ENCODE assay signal across 11 cellular contexts in the genomic region with DNA sequence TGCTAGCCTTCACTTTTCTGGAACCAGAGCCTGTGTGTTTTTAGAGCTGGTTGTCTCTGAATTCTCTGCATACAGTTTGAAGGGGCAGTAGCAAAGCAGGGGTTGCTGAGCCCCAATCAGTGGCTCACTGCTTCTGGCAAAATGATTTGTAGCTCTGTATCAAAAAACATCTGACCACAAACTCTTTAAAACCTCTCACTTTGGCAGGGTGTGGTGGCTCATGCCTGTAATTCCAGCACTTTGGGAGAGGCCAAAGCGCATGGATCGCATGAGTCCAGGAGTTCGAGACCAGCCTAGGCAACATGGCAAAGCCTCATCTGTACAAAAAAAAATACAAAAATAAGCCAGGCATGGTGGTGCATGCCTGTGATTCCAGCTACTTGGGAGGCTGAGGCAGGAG. TPM values are rescaled to one million over a fixed set of nuclear protein-coding genes. Genes with fewer than 3 reads are reported as not detected.
DNase-seq lines count a peak whose midpoint lies in the region; ATAC-seq and TF ChIP-seq lines count a peak whose summit lies in the region.
"Had no signal": no experiment of that assay in that cellular context is flagged by ENCODE, and none has a peak within 500 bp of the region (broad histone marks: within the 10 kb centered on the region; RNA-seq: fewer than 3 reads in every experiment).

No MANE protein-coding gene starts in this region.

- no TSS peak for BruUV-seq in MCF 10A (replicated peaks; lab: Mats Ljungman, UMichigan)

- no peak overlapping the region for H3K27ac ChIP-seq in breast epithelium
- H3K27ac ChIP-seq in stomach smooth muscle (ENCODE audit: low read length), result no peak overlapping the region

- H3K4me1 Mint-ChIP-seq in MCF 10A (ENCODE audit: insufficient read depth, unreplicated experiment) (peaks cover 29% of the 10 kb centered on the region), glutamatergic neuron (ENCODE audit: low read depth, unreplicated experiment) (peaks cover 38% of the 10 kb centered on the region)

- no peaks in the 10 kb centered on the region for H3K9me3 Mint-ChIP-seq in MCF 10A (ENCODE audit: unreplicated experiment)
- peaks cover 4% of the 10 kb centered on the region for H3K9me3 Mint-ChIP-seq in glutamatergic neuron (ENCODE audit: unreplicated experiment)

- H3K36me3 ChIP-seq in breast epithelium (no peaks in the 10 kb centered on the region), stomach smooth muscle (ENCODE audit: control insufficient read depth in 2 of 2, insufficient read depth in 2 of 2, low read length in 2 of 2) (no peaks in the 10 kb centered on the region)

- ATAC-seq in GM18873 (IDR thresholded peaks at IDR 0.05; ENCODE audit: low FRiP score, unreplicated experiment), result no peak

- CTCF ChIA-PET in MCF 10A (lab: Yijun Ruan, JAX), result no interaction called here
- CTCF ChIA-PET in HEK293T (lab: Yijun Ruan, JAX), result interaction anchor here (0.6 kb wide), 1 partner anchor 9 kb away, joined by 3 read pairs; no protein-coding TSS in a partner anchor

- TF ChIP-seq CTCF in MCF 10A (IDR thresholded peaks at IDR 0.05; ENCODE audit: unreplicated experiment) (no peak), breast epithelium (IDR thresholded peaks at IDR 0.05) (no peak), glutamatergic neuron (IDR thresholded peaks at IDR 0.05; ENCODE audit: partially characterized antibody, unreplicated experiment) (no peak)

- H3K4me1 ChIP-seq in breast epithelium, result peaks cover 0 to 6% of the 10 kb centered on the region in 2 donors
- H3K4me1 ChIP-seq in stomach smooth muscle (ENCODE audit: control insufficient read depth, insufficient read depth, low read length), result peaks cover 18% of the 10 kb centered on the region

- H3K4me3 Mint-ChIP-seq in MCF 10A (ENCODE audit: unreplicated experiment) (peak overlapping the region; percentile 99), glutamatergic neuron (ENCODE audit: unreplicated experiment) (peak overlapping the region; percentile 95)

- no peak for DNase-seq in MCF 10A (ENCODE audit: unreplicated experiment)
- no peak for DNase-seq in breast epithelium (ENCODE audit: low spot score in 2 of 2)
- peak; percentile 34 for DNase-seq in SW480 (ENCODE audit: low spot score)
- DNase-seq in glutamatergic neuron, result no peak
- no peak for DNase-seq in HEK293T (ENCODE audit: extremely low spot score)
- no peak for DNase-seq in stimulated activated naive CD4-positive, alpha-beta T cell treated with Interleukin-2 at 50 U/mL for 16 hours (lab: John Stamatoyannopoulos, UW)
- DNase-seq: cortex of kidney, NCI-H2107, SIG-M5 had no signal

- intact Hi-C loops in MCF 10A (cut with micrococcal nuclease) (loop anchor here (5.0 kb wide), 1 partner anchor 48 kb away; no protein-coding TSS in a partner anchor), breast epithelium (cut with DNase I; ENCODE audit: low total_unique reads) (no loop called here)

- H3K27me3 Mint-ChIP-seq in MCF 10A (ENCODE audit: insufficient read depth, unreplicated experiment), result no peaks in the 10 kb centered on the region
- peaks cover 3% of the 10 kb centered on the region for H3K27me3 Mint-ChIP-seq in glutamatergic neuron (ENCODE audit: unreplicated experiment)

- POLR2A ChIA-PET in MCF 10A (lab: Yijun Ruan, JAX), result interaction anchor here (0.5 to 4.0 kb wide), 5 partner anchors 23 to 152 kb away, joined by 3 to 44 read pairs (median 4); a partner anchor contains a TSS
- POLR2A ChIA-PET in HEK293T (lab: Yijun Ruan, JAX), result interaction anchor here (2.2 to 4.2 kb wide), 2 partner anchors 28 to 267 kb away, joined by 5 to 13 read pairs; a partner anchor contains a TSS

- H3K9me3 ChIP-seq in breast epithelium (no peaks in the 10 kb centered on the region), stomach smooth muscle (ENCODE audit: control insufficient read depth in 2 of 2, low read length in 2 of 2) (no peaks in the 10 kb centered on the region)

- H3K27me3 ChIP-seq in breast epithelium, result no peaks in the 10 kb centered on the region
- no peaks in the 10 kb centered on the region for H3K27me3 ChIP-seq in stomach smooth muscle (ENCODE audit: control insufficient read depth in 1 of 2, insufficient read depth in 2 of 2, low read length in 2 of 2)

- no peaks in the 10 kb centered on the region for H3K36me3 Mint-ChIP-seq in MCF 10A (ENCODE audit: insufficient read depth, unreplicated experiment)
- no peaks in the 10 kb centered on the region for H3K36me3 Mint-ChIP-seq in glutamatergic neuron (ENCODE audit: unreplicated experiment)

- H3K4me3 ChIP-seq in breast epithelium (peak overlapping the region in 1 of 3 donors; percentile 95), stomach smooth muscle (ENCODE audit: low read length in 2 of 2) (peak overlapping the region; percentile 89 to 96)

- no peak overlapping the region for H3K9ac ChIP-seq in stomach smooth muscle (ENCODE audit: low read length in 2 of 2)

- no peak for TF ChIP-seq POLR2A in breast epithelium (IDR thresholded peaks at IDR 0.05)

- H3K27ac Mint-ChIP-seq in MCF 10A (ENCODE audit: low read depth, unreplicated experiment), result no peak overlapping the region
- H3K27ac Mint-ChIP-seq in glutamatergic neuron (ENCODE audit: unreplicated experiment), result no peak overlapping the region

TF ChIP-seq in HEK293T, 16 proteins besides CTCF, POLR2A, EP300 and RAD21:
- no peak for TF ChIP-seq L3MBTL2 (conservative IDR thresholded peaks at IDR 0.05)
- TF ChIP-seq ELF4 (IDR thresholded peaks at IDR 0.05), result no peak
- no peak for TF ChIP-seq ZNF384 (IDR thresholded peaks at IDR 0.05)
- no peak for TF ChIP-seq FOXM1 (IDR thresholded peaks at IDR 0.05; ENCODE audit: borderline replicate concordance)
- TF ChIP-seq HDGF (IDR thresholded peaks at IDR 0.05; ENCODE audit: borderline replicate concordance), result no peak
- TF ChIP-seq LEF1 (IDR thresholded peaks at IDR 0.05; ENCODE audit: borderline replicate concordance), result no peak
- no peak for TF ChIP-seq SUZ12 (IDR thresholded peaks at IDR 0.05)
- no peak for TF ChIP-seq FOXA1 (IDR thresholded peaks at IDR 0.05)
- TF ChIP-seq TARDBP (IDR thresholded peaks at IDR 0.05), result no peak
- TF ChIP-seq, protein P1, sequence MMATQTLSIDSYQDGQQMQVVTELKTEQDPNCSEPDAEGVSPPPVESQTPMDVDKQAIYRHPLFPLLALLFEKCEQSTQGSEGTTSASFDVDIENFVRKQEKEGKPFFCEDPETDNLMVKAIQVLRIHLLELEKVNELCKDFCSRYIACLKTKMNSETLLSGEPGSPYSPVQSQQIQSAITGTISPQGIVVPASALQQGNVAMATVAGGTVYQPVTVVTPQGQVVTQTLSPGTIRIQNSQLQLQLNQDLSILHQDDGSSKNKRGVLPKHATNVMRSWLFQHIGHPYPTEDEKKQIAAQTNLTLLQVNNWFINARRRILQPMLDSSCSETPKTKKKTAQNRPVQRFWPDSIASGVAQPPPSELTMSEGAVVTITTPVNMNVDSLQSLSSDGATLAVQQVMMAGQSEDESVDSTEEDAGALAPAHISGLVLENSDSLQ (IDR thresholded peaks at IDR 0.05), result no peak
- TF ChIP-seq SP1 (IDR thresholded peaks at IDR 0.05), result no peak
- TF ChIP-seq ARNT (IDR thresholded peaks at IDR 0.05), result no peak
- TF ChIP-seq NFRKB (IDR thresholded peaks at IDR 0.05), result no peak
- no peak for TF ChIP-seq FOXK2 (IDR thresholded peaks at IDR 0.05)
- TF ChIP-seq CTBP1 (IDR thresholded peaks at IDR 0.05; ENCODE audit: borderline replicate concordance), result no peak
- no peak for TF ChIP-seq BHLHE40 (IDR thresholded peaks at IDR 0.05; ENCODE audit: borderline replicate concordance)

RNA-seq across cellular contexts. Expression of a gene that starts 28.3 kb away (rescaled TPM):
- total RNA-seq in MCF 10A (2022), result 24.9 and 31.8 TPM in 2 replicates
- 10 to 100 TPM; 51.5 to 73.9 (median 65.1) TPM for total RNA-seq in breast epithelium
- total RNA-seq in glutamatergic neuron (ENCODE audit: unreplicated experiment), result 136 TPM
